Comparison of ENCODE assay signal across 8 cellular contexts in the genomic region with DNA sequence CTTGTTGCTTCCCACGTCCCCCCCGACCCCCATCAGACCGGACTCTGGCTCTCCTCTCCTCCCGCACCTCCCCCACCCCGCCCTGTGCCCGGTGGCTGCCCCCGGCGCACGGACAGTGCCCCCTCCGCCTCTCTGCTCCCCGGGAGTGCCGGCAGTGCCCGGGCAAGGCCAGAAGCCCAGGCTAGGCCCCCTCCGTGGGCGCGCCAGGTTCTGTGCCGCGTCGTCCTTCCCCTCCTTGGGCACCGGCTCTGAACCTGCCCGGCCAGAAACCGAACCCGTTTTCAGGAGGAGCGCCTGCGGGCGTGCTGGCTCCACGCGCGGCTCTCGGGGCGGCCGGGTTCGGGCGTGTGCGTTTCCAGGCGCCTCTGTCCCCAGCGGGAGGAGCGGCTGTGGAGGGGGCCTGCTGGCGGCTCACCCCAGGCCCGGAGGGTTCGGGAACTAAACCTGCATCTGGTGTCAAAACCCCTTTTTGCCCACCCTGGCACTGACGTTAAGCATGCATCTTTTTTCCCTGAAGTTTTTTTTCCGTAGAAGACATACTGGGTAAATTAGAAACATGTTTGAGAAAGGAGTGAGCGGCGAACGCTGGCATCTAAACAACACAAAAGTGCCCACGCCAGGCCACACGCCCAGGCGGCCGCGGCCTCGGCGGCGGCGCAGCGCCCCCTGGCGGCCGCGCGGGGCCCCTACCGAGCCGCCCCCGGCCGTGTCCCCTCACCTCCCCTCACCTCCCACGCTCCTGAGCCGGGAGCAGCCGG.
A peak's percentile ranks its signal among the peaks of the same experiment; 100 is the strongest.
DNase-seq lines count a peak whose midpoint lies in the region; ATAC-seq and TF ChIP-seq lines count a peak whose summit lies in the region.

No MANE protein-coding gene starts in this region.

- POLR2A ChIA-PET in PC-9 (lab: Charles Lee; ENCODE audit: unreplicated experiment), result interaction anchor here (0.6 kb wide), 3 partner anchors 147 to 216 kb away, joined by 3 to 9 read pairs (median 3); no protein-coding TSS in a partner anchor
- POLR2A ChIA-PET in naive thymus-derived CD4-positive, alpha-beta T cell (lab: Charles Lee), result interaction anchor here (0.6 to 1.0 kb wide), 2 partner anchors 69 to 213 kb away, joined by 3 read pairs; no protein-coding TSS in a partner anchor

- CTCF ChIA-PET in PC-9 (lab: Charles Lee), result interaction anchor here (0.7 to 1.0 kb wide), 4 partner anchors 80 to 232 kb away, joined by 3 to 6 read pairs (median 4); no protein-coding TSS in a partner anchor
- CTCF ChIA-PET in naive thymus-derived CD4-positive, alpha-beta T cell (lab: Charles Lee), result interaction anchor here (0.6 to 2.0 kb wide), 9 partner anchors 219 to 538 kb away, joined by 3 to 8 read pairs (median 3); a partner anchor contains a TSS

- H3K4me3 Mint-ChIP-seq in activated T-helper 17 cell treated with anti-CD3 and anti-CD28 coated beads, Interleukin-2, amount 50 U/mL, for 72 hours, result no peak overlapping the region
- peak overlapping the region in 7 of 10 donors; percentile 72 to 86 (median 81) for H3K4me3 Mint-ChIP-seq in naive thymus-derived CD4-positive, alpha-beta T cell
- peak overlapping the region; percentile 64 for H3K4me3 Mint-ChIP-seq in stimulated activated memory B cell treated with anti-CD40 and anti-IgM and Interleukin-4, amounts not matched to agents 10 μg/mL and 1 μg/mL and 100 μg/mL, for 72 hours

- H3K4me1 Mint-ChIP-seq in activated T-helper 17 cell treated with anti-CD3 and anti-CD28 coated beads, Interleukin-2, amount 50 U/mL, for 72 hours, result no peaks in the 10 kb centered on the region
- peaks cover 0 to 5% (median 0%) of the 10 kb centered on the region in 7 donors for H3K4me1 Mint-ChIP-seq in naive thymus-derived CD4-positive, alpha-beta T cell
- H3K4me1 Mint-ChIP-seq in stimulated activated memory B cell treated with anti-CD40 and anti-IgM and Interleukin-4, amounts not matched to agents 10 μg/mL and 1 μg/mL and 100 μg/mL, for 72 hours, result peaks cover 9% of the 10 kb centered on the region

- intact Hi-C loops in PC-9 (cut with micrococcal nuclease; ENCODE audit: unreplicated experiment), result loop anchor here (1.0 to 2.0 kb wide), 7 partner anchors 24 to 278 kb away; no protein-coding TSS in a partner anchor
- intact Hi-C loops in naive thymus-derived CD4-positive, alpha-beta T cell (cut with micrococcal nuclease), result loop anchor here (1.0 to 2.0 kb wide), 10 partner anchors 34 to 534 kb away; no protein-coding TSS in a partner anchor

- DNase-seq in AG20443 (ENCODE audit: low spot score) (peak; percentile 88), PC-9 (peak; percentile 46 to 74), fibroblast of mammary gland (ENCODE audit: low read depth) (peak; percentile 77)
- peak; percentile 30 to 82 (median 72) for DNase-seq in naive thymus-derived CD4-positive, alpha-beta T cell

- peaks cover 39% of the 10 kb centered on the region for H3K4me1 ChIP-seq in PC-9 (replicated peaks; ENCODE audit: insufficient read depth)
- H3K4me1 ChIP-seq in naive thymus-derived CD4-positive, alpha-beta T cell (ENCODE audit: control insufficient read depth in 2 of 2, insufficient read depth in 2 of 2, low read length in 2 of 2), result peaks cover 0 to 5% of the 10 kb centered on the region in 2 donors

- H3K79me2 ChIP-seq in PC-9 (ENCODE audit: low read depth), result no peaks in the 10 kb centered on the region

- no peak; the same call in 1 of the 2 replicates for TF ChIP-seq CTCF in PC-9 (conservative IDR thresholded peaks at IDR 0.05)
- peak; percentile 13 for TF ChIP-seq CTCF in fibroblast of mammary gland (conservative IDR thresholded peaks at IDR 0.05; ENCODE audit: control insufficient read depth, insufficient read depth, low read depth, low read length)

- H4K20me1 ChIP-seq in PC-9 (ENCODE audit: insufficient read depth), result no peaks in the 10 kb centered on the region

- no peaks in the 10 kb centered on the region for H3K9me3 Mint-ChIP-seq in activated T-helper 17 cell treated with anti-CD3 and anti-CD28 coated beads, Interleukin-2, amount 50 U/mL, for 72 hours
- H3K9me3 Mint-ChIP-seq in naive thymus-derived CD4-positive, alpha-beta T cell, result no peaks in the 10 kb centered on the region
- H3K9me3 Mint-ChIP-seq in stimulated activated memory B cell treated with anti-CD40 and anti-IgM and Interleukin-4, amounts not matched to agents 10 μg/mL and 1 μg/mL and 100 μg/mL, for 72 hours, result no peaks in the 10 kb centered on the region

- H3K36me3 ChIP-seq in PC-9 (ENCODE audit: low read depth), result no peaks in the 10 kb centered on the region
- no peaks in the 10 kb centered on the region for H3K36me3 ChIP-seq in naive thymus-derived CD4-positive, alpha-beta T cell (ENCODE audit: control insufficient read depth in 2 of 3, insufficient read depth in 3 of 3, low read length in 3 of 3)

- peaks cover 5% of the 10 kb centered on the region for H3K27me3 Mint-ChIP-seq in activated T-helper 17 cell treated with anti-CD3 and anti-CD28 coated beads, Interleukin-2, amount 50 U/mL, for 72 hours
- peaks cover 0 to 17% (median 8%) of the 10 kb centered on the region in 5 donors for H3K27me3 Mint-ChIP-seq in naive thymus-derived CD4-positive, alpha-beta T cell
- H3K27me3 Mint-ChIP-seq in stimulated activated memory B cell treated with anti-CD40 and anti-IgM and Interleukin-4, amounts not matched to agents 10 μg/mL and 1 μg/mL and 100 μg/mL, for 72 hours, result no peaks in the 10 kb centered on the region

- BruUV-seq in PC-9 (replicated peaks; lab: Mats Ljungman, UMichigan), result no TSS peak

- peak overlapping the region; percentile 89 for H3K4me3 ChIP-seq in PC-9
- H3K4me3 ChIP-seq in fibroblast of mammary gland (ENCODE audit: control insufficient read depth, low read depth, low read length), result peak overlapping the region; percentile 45
- peak overlapping the region; percentile 88 for H3K4me3 ChIP-seq in naive thymus-derived CD4-positive, alpha-beta T cell (ENCODE audit: low read length)

- peak overlapping the region; percentile 74 for H3K27ac ChIP-seq in PC-9
- H3K27ac ChIP-seq in naive thymus-derived CD4-positive, alpha-beta T cell (ENCODE audit: low read depth, low read length), result peak overlapping the region; percentile 40

- peak overlapping the region; percentile 97 for H3K4me2 ChIP-seq in PC-9

- H3K27ac Mint-ChIP-seq in activated T-helper 17 cell treated with anti-CD3 and anti-CD28 coated beads, Interleukin-2, amount 50 U/mL, for 72 hours, result no peak overlapping the region
- no peak overlapping the region for H3K27ac Mint-ChIP-seq in naive thymus-derived CD4-positive, alpha-beta T cell
- no peak overlapping the region for H3K27ac Mint-ChIP-seq in stimulated activated memory B cell treated with anti-CD40 and anti-IgM and Interleukin-4, amounts not matched to agents 10 μg/mL and 1 μg/mL and 100 μg/mL, for 72 hours

- ATAC-seq in GM18867 (IDR thresholded peaks at IDR 0.05; ENCODE audit: unreplicated experiment) (peak; percentile 60), HG03354 (IDR thresholded peaks at IDR 0.05; ENCODE audit: poor library complexity, severe bottlenecking, unreplicated experiment) (peak; percentile 68)
- ATAC-seq in activated T-helper 17 cell treated with anti-CD3 and anti-CD28 coated beads, Interleukin-2, amount 50 U/mL, for 72 hours (replicated peaks), result peak; percentile 73
- ATAC-seq in naive thymus-derived CD4-positive, alpha-beta T cell, result peak; percentile 87
- peak; percentile 84 for ATAC-seq in stimulated activated memory B cell treated with anti-CD40 and anti-IgM and Interleukin-4, amounts not matched to agents 10 μg/mL and 1 μg/mL and 100 μg/mL, for 72 hours

- H3F3A ChIP-seq in PC-9 (ENCODE audit: insufficient read depth, low read depth), result peaks cover 23% of the 10 kb centered on the region

- no peaks in the 10 kb centered on the region for H3K27me3 ChIP-seq in PC-9 (ENCODE audit: insufficient read depth, low read depth)
- peaks cover 0 to 3% of the 10 kb centered on the region in 2 donors for H3K27me3 ChIP-seq in naive thymus-derived CD4-positive, alpha-beta T cell (ENCODE audit: control insufficient read depth in 2 of 2, insufficient read depth in 2 of 2, low read length in 2 of 2)

- no peaks in the 10 kb centered on the region for H3K36me3 Mint-ChIP-seq in activated T-helper 17 cell treated with anti-CD3 and anti-CD28 coated beads, Interleukin-2, amount 50 U/mL, for 72 hours (ENCODE audit: low read depth)
- no peaks in the 10 kb centered on the region for H3K36me3 Mint-ChIP-seq in naive thymus-derived CD4-positive, alpha-beta T cell
- H3K36me3 Mint-ChIP-seq in stimulated activated memory B cell treated with anti-CD40 and anti-IgM and Interleukin-4, amounts not matched to agents 10 μg/mL and 1 μg/mL and 100 μg/mL, for 72 hours, result no peaks in the 10 kb centered on the region

- peak overlapping the region; percentile 98 for H2AFZ ChIP-seq in PC-9

- H3K9me2 ChIP-seq in PC-9 (ENCODE audit: insufficient read depth), result no peaks in the 10 kb centered on the region

- no peaks in the 10 kb centered on the region for H3K9me3 ChIP-seq in PC-9 (ENCODE audit: insufficient read depth, low read depth)
- H3K9me3 ChIP-seq in naive thymus-derived CD4-positive, alpha-beta T cell (ENCODE audit: control insufficient read depth in 2 of 3, low read length in 3 of 3), result no peaks in the 10 kb centered on the region

Comparison
In these comparisons a context has a peak if more than half of its experiments do, and no peak if none do; other contexts are left out.
1. Peak in every context shown above with its lines: DNase-seq, ATAC-seq, H3K4me3 ChIP-seq and H3K27ac ChIP-seq.